In the genomic region with DNA sequence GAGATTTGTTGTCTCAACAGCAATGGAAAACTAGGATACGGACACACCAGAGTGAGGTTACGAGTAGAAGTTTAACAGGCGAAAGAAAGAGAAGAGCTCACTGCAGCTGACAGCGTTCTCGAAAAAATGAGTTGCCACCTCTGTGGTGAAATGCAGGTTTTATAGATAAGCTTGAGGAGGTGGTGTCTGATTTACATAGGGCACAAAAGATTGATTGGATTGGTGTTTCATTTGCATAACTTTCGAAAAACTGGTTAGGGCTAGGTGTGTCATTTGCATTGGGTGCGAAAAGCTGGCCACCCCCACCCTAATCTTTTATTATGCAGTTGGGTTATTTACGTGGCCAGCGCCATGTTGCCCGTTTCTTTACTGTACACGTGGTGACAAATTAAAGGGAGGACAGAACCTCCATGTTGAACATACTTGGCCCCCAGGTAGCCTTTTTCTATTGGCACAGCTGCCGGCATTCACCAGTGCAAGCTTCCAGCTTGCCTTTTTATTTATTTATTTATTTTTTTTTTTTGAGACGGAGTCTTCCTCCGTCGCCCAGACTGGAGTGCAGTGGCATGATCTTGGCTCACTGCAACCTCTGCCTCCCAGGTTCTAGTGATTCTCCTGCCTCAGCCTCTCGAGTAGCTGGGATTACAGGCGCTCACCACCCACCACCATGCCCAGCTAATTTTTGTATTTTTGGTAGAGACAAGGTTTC, we compare ENCODE assay signal across 1 cellular context.
TF ChIP-seq lines count a peak whose summit lies in the region.

No MANE protein-coding gene starts in this region.

TF ChIP-seq in K562, 482 proteins besides CTCF, POLR2A, EP300 and RAD21 (continued from another document and continues in another):
- TF ChIP-seq, protein P1, sequence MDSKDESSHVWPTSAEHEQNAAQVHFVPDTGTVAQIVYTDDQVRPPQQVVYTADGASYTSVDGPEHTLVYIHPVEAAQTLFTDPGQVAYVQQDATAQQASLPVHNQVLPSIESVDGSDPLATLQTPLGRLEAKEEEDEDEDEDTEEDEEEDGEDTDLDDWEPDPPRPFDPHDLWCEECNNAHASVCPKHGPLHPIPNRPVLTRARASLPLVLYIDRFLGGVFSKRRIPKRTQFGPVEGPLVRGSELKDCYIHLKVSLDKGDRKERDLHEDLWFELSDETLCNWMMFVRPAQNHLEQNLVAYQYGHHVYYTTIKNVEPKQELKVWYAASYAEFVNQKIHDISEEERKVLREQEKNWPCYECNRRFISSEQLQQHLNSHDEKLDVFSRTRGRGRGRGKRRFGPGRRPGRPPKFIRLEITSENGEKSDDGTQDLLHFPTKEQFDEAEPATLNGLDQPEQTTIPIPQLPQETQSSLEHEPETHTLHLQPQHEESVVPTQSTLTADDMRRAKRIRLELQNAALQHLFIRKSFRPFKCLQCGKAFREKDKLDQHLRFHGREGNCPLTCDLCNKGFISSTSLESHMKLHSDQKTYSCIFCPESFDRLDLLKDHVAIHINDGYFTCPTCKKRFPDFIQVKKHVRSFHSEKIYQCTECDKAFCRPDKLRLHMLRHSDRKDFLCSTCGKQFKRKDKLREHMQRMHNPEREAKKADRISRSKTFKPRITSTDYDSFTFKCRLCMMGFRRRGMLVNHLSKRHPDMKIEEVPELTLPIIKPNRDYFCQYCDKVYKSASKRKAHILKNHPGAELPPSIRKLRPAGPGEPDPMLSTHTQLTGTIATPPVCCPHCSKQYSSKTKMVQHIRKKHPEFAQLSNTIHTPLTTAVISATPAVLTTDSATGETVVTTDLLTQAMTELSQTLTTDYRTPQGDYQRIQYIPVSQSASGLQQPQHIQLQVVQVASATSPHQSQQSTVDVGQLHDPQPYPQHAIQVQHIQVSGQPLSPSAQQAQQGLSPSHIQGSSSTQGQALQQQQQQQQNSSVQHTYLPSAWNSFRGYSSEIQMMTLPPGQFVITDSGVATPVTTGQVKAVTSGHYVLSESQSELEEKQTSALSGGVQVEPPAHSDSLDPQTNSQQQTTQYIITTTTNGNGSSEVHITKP (IDR thresholded peaks at IDR 0.05; ENCODE audit: partially characterized antibody), result peak; percentile 43
- peak; percentile 91 for TF ChIP-seq NFRKB (IDR thresholded peaks at IDR 0.05; ENCODE audit: low read depth)
- TF ChIP-seq, protein P2, sequence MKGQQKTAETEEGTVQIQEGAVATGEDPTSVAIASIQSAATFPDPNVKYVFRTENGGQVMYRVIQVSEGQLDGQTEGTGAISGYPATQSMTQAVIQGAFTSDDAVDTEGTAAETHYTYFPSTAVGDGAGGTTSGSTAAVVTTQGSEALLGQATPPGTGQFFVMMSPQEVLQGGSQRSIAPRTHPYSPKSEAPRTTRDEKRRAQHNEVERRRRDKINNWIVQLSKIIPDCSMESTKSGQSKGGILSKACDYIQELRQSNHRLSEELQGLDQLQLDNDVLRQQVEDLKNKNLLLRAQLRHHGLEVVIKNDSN (CRISPR knock-in tag; IDR thresholded peaks at IDR 0.05), result no peak
- TF ChIP-seq, protein P3, sequence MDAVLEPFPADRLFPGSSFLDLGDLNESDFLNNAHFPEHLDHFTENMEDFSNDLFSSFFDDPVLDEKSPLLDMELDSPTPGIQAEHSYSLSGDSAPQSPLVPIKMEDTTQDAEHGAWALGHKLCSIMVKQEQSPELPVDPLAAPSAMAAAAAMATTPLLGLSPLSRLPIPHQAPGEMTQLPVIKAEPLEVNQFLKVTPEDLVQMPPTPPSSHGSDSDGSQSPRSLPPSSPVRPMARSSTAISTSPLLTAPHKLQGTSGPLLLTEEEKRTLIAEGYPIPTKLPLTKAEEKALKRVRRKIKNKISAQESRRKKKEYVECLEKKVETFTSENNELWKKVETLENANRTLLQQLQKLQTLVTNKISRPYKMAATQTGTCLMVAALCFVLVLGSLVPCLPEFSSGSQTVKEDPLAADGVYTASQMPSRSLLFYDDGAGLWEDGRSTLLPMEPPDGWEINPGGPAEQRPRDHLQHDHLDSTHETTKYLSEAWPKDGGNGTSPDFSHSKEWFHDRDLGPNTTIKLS (IDR thresholded peaks at IDR 0.05; ENCODE audit: borderline replicate concordance, low read depth), result peak; percentile 86; the same call in 1 of the 2 replicates
- TF ChIP-seq RB1 (IDR thresholded peaks at IDR 0.05; ENCODE audit: low read depth), result no peak
- TF ChIP-seq, protein P4, sequence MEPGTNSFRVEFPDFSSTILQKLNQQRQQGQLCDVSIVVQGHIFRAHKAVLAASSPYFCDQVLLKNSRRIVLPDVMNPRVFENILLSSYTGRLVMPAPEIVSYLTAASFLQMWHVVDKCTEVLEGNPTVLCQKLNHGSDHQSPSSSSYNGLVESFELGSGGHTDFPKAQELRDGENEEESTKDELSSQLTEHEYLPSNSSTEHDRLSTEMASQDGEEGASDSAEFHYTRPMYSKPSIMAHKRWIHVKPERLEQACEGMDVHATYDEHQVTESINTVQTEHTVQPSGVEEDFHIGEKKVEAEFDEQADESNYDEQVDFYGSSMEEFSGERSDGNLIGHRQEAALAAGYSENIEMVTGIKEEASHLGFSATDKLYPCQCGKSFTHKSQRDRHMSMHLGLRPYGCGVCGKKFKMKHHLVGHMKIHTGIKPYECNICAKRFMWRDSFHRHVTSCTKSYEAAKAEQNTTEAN (CRISPR knock-in tag; IDR thresholded peaks at IDR 0.05), result no peak
- peak in 1 of 2 experiments; percentile 60; a peak in 1 of 4 replicates for TF ChIP-seq MCM7 (IDR thresholded peaks at IDR 0.05)
- TF ChIP-seq HMG20A (CRISPR knock-in tag; conservative IDR thresholded peaks at IDR 0.05), result no peak
- TF ChIP-seq NR3C1 (CRISPR knock-in tag; IDR thresholded peaks at IDR 0.05), result no peak
- TF ChIP-seq TAF1 (IDR thresholded peaks at IDR 0.05; ENCODE audit: control insufficient read depth, extremely low read depth, insufficient read depth, low read length, severe bottlenecking), result peak; percentile 64
- TF ChIP-seq ZBED1 (IDR thresholded peaks at IDR 0.05), result no peak
- no peak for TF ChIP-seq ZNF431 (CRISPR knock-in tag; IDR thresholded peaks at IDR 0.05)
- no peak for TF ChIP-seq ESRRB (CRISPR knock-in tag; IDR thresholded peaks at IDR 0.05; ENCODE audit: borderline replicate concordance)
- 0 out of 2 replicates have a peak, but pooled peaks have one; percentile 28 for TF ChIP-seq MBD2 (IDR thresholded peaks at IDR 0.05; ENCODE audit: borderline replicate concordance, low read depth)
- TF ChIP-seq, protein P5, sequence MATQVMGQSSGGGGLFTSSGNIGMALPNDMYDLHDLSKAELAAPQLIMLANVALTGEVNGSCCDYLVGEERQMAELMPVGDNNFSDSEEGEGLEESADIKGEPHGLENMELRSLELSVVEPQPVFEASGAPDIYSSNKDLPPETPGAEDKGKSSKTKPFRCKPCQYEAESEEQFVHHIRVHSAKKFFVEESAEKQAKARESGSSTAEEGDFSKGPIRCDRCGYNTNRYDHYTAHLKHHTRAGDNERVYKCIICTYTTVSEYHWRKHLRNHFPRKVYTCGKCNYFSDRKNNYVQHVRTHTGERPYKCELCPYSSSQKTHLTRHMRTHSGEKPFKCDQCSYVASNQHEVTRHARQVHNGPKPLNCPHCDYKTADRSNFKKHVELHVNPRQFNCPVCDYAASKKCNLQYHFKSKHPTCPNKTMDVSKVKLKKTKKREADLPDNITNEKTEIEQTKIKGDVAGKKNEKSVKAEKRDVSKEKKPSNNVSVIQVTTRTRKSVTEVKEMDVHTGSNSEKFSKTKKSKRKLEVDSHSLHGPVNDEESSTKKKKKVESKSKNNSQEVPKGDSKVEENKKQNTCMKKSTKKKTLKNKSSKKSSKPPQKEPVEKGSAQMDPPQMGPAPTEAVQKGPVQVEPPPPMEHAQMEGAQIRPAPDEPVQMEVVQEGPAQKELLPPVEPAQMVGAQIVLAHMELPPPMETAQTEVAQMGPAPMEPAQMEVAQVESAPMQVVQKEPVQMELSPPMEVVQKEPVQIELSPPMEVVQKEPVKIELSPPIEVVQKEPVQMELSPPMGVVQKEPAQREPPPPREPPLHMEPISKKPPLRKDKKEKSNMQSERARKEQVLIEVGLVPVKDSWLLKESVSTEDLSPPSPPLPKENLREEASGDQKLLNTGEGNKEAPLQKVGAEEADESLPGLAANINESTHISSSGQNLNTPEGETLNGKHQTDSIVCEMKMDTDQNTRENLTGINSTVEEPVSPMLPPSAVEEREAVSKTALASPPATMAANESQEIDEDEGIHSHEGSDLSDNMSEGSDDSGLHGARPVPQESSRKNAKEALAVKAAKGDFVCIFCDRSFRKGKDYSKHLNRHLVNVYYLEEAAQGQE (CRISPR knock-in tag; IDR thresholded peaks at IDR 0.05; ENCODE audit: low read depth), result no peak
- TF ChIP-seq, protein P6, sequence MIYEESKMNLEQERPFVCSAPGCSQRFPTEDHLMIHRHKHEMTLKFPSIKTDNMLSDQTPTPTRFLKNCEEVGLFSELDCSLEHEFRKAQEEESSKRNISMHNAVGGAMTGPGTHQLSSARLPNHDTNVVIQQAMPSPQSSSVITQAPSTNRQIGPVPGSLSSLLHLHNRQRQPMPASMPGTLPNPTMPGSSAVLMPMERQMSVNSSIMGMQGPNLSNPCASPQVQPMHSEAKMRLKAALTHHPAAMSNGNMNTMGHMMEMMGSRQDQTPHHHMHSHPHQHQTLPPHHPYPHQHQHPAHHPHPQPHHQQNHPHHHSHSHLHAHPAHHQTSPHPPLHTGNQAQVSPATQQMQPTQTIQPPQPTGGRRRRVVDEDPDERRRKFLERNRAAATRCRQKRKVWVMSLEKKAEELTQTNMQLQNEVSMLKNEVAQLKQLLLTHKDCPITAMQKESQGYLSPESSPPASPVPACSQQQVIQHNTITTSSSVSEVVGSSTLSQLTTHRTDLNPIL (CRISPR knock-in tag; IDR thresholded peaks at IDR 0.05), result no peak
- no peak for TF ChIP-seq MAZ (CRISPR knock-in tag; conservative IDR thresholded peaks at IDR 0.05 in 1 of 2, IDR thresholded peaks at IDR 0.05 in 1 of 2)
- TF ChIP-seq HOXB6 (CRISPR knock-in tag; IDR thresholded peaks at IDR 0.05; ENCODE audit: borderline replicate concordance), result no peak
- TF ChIP-seq TBP (optimal IDR thresholded peaks at IDR 0.05; ENCODE audit: low read depth, low read length), result peak; percentile 93
- TF ChIP-seq ELF4 (CRISPR knock-in tag; IDR thresholded peaks at IDR 0.05), result no peak
- TF ChIP-seq ZNF184 (CRISPR knock-in tag; IDR thresholded peaks at IDR 0.05), result no peak
- peak; percentile 94 for TF ChIP-seq POLR2H (tag; IDR thresholded peaks at IDR 0.05; ENCODE audit: low read depth)
- TF ChIP-seq MCM5 (IDR thresholded peaks at IDR 0.05; ENCODE audit: low read depth), result no peak
- TF ChIP-seq ZNF143 (CRISPR knock-in tag; IDR thresholded peaks at IDR 0.05), result no peak
- TF ChIP-seq, protein P7, sequence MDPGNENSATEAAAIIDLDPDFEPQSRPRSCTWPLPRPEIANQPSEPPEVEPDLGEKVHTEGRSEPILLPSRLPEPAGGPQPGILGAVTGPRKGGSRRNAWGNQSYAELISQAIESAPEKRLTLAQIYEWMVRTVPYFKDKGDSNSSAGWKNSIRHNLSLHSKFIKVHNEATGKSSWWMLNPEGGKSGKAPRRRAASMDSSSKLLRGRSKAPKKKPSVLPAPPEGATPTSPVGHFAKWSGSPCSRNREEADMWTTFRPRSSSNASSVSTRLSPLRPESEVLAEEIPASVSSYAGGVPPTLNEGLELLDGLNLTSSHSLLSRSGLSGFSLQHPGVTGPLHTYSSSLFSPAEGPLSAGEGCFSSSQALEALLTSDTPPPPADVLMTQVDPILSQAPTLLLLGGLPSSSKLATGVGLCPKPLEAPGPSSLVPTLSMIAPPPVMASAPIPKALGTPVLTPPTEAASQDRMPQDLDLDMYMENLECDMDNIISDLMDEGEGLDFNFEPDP (CRISPR knock-in tag; IDR thresholded peaks at IDR 0.05), result no peak
- TF ChIP-seq KAT2B (IDR thresholded peaks at IDR 0.05; ENCODE audit: low read depth, low read length), result no peak
- TF ChIP-seq RBM25 (IDR thresholded peaks at IDR 0.05; ENCODE audit: low read depth, low read length, severe bottlenecking), result no peak
- no peak for TF ChIP-seq DDX20 (tag; IDR thresholded peaks at IDR 0.05; ENCODE audit: low read depth)
- TF ChIP-seq ZNF780A (CRISPR knock-in tag; IDR thresholded peaks at IDR 0.05), result no peak
- no peak for TF ChIP-seq ZFX (CRISPR knock-in tag; IDR thresholded peaks at IDR 0.05)
- TF ChIP-seq POLR3G (IDR thresholded peaks at IDR 0.05; ENCODE audit: extremely low read depth, insufficient read length, insufficient replicate concordance), result no peak
- TF ChIP-seq, protein P8, sequence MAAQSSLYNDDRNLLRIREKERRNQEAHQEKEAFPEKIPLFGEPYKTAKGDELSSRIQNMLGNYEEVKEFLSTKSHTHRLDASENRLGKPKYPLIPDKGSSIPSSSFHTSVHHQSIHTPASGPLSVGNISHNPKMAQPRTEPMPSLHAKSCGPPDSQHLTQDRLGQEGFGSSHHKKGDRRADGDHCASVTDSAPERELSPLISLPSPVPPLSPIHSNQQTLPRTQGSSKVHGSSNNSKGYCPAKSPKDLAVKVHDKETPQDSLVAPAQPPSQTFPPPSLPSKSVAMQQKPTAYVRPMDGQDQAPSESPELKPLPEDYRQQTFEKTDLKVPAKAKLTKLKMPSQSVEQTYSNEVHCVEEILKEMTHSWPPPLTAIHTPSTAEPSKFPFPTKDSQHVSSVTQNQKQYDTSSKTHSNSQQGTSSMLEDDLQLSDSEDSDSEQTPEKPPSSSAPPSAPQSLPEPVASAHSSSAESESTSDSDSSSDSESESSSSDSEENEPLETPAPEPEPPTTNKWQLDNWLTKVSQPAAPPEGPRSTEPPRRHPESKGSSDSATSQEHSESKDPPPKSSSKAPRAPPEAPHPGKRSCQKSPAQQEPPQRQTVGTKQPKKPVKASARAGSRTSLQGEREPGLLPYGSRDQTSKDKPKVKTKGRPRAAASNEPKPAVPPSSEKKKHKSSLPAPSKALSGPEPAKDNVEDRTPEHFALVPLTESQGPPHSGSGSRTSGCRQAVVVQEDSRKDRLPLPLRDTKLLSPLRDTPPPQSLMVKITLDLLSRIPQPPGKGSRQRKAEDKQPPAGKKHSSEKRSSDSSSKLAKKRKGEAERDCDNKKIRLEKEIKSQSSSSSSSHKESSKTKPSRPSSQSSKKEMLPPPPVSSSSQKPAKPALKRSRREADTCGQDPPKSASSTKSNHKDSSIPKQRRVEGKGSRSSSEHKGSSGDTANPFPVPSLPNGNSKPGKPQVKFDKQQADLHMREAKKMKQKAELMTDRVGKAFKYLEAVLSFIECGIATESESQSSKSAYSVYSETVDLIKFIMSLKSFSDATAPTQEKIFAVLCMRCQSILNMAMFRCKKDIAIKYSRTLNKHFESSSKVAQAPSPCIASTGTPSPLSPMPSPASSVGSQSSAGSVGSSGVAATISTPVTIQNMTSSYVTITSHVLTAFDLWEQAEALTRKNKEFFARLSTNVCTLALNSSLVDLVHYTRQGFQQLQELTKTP (IDR thresholded peaks at IDR 0.05; ENCODE audit: low read depth in 1 of 2, partially characterized antibody in 2 of 2), result peak in 1 of 2 experiments; percentile 2
- no peak for TF ChIP-seq BHLHE40 (IDR thresholded peaks at IDR 0.05; ENCODE audit: low read length)
- TF ChIP-seq, protein P9, sequence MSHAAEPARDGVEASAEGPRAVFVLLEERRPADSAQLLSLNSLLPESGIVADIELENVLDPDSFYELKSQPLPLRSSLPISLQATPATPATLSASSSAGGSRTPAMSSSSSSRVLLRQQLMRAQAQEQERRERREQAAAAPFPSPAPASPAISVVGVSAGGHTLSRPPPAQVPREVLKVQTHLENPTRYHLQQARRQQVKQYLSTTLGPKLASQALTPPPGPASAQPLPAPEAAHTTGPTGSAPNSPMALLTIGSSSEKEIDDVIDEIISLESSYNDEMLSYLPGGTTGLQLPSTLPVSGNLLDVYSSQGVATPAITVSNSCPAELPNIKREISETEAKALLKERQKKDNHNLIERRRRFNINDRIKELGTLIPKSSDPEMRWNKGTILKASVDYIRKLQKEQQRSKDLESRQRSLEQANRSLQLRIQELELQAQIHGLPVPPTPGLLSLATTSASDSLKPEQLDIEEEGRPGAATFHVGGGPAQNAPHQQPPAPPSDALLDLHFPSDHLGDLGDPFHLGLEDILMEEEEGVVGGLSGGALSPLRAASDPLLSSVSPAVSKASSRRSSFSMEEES (CRISPR knock-in tag; IDR thresholded peaks at IDR 0.05), result no peak
